In genomic region chr11:116721983-116722382, GRCh38 we compare ENCODE assay signal across 18 cellular contexts. TPM values are rescaled to one million over a fixed set of nuclear protein-coding genes. Genes with fewer than 3 reads are reported as not detected.
DNase-seq lines count a peak whose midpoint lies in the region; ATAC-seq and TF ChIP-seq lines count a peak whose summit lies in the region.
"Had no signal": no experiment of that assay in that cellular context is flagged by ENCODE, and none has a peak within 500 bp of the region (broad histone marks: within the 10 kb centered on the region; RNA-seq: fewer than 3 reads in every experiment).

No MANE protein-coding gene starts in this region.

- H3K4me3 Mint-ChIP-seq in stimulated activated naive CD8-positive, alpha-beta T cell treated with anti-CD3 and anti-CD28 coated beads, Interleukin-15, amount 100 ng/mL, for 72 hours = no peak overlapping the region
- H3K4me3 Mint-ChIP-seq: B cell, CD14-positive monocyte, IgD-negative memory B cell had no signal

- H3K9me3 Mint-ChIP-seq in stimulated activated naive CD8-positive, alpha-beta T cell treated with anti-CD3 and anti-CD28 coated beads, Interleukin-15, amount 100 ng/mL, for 72 hours = no peaks in the 10 kb centered on the region

- peak overlapping the region in 24 of 59 donors; percentile 2 to 71 (median 40) for H3K27ac ChIP-seq in dorsolateral prefrontal cortex
- H3K27ac ChIP-seq: SJSA1 had no signal

- H3K27ac Mint-ChIP-seq in stimulated activated naive CD8-positive, alpha-beta T cell treated with anti-CD3 and anti-CD28 coated beads, Interleukin-15, amount 100 ng/mL, for 72 hours = peak overlapping the region in 1 of 2 donors; percentile 93
- H3K27ac Mint-ChIP-seq: B cell, CD14-positive monocyte, IgD-negative memory B cell had no signal

- TF ChIP-seq CTCF in dorsolateral prefrontal cortex (IDR thresholded peaks at IDR 0.05 in 54 of 56, conservative IDR thresholded peaks at IDR 0.05 in 2 of 56; ENCODE audit: low read depth in 1 of 56, partially characterized antibody in 56 of 56) = no peak

- no peaks in the 10 kb centered on the region for H3K4me1 Mint-ChIP-seq in stimulated activated naive CD8-positive, alpha-beta T cell treated with anti-CD3 and anti-CD28 coated beads, Interleukin-15, amount 100 ng/mL, for 72 hours
- H3K4me1 Mint-ChIP-seq: B cell, CD14-positive monocyte, IgD-negative memory B cell had no signal

- DNase-seq in NCI-H69 (lab: John Stamatoyannopoulos, UW) (peak; percentile 58), dorsolateral prefrontal cortex (peak in 6 of 10 donors; percentile 39 to 76 (median 56)), midbrain (lab: John Stamatoyannopoulos, UW) (peak; percentile 5), superior temporal gyrus (ENCODE audit: extremely low spot score) (peak; percentile 46), LoVo (ENCODE audit: low spot score) (no peak)
- DNase-seq in stimulated activated naive CD8-positive, alpha-beta T cell treated with anti-CD3 and anti-CD28 coated beads, Interleukin-15, amount 100 ng/mL, for 72 hours = no peak
- DNase-seq: NCI-H1694, NCI-H2081, NCI-H2171, NCI-H345, NCI-H524 treated with DMSO at 0.1 percent for 48 hours had no signal

- intact Hi-C loops in dorsolateral prefrontal cortex (cut with DNase I) = no loop called here

- H3K27me3 ChIP-seq in dorsolateral prefrontal cortex = no peaks in the 10 kb centered on the region
- H3K27me3 ChIP-seq: SJSA1 had no signal

- H3K4me3 ChIP-seq in dorsolateral prefrontal cortex = no peak overlapping the region
- H3K4me3 ChIP-seq: SJSA1 had no signal

- no peak for ATAC-seq in GM21423 (IDR thresholded peaks at IDR 0.05; ENCODE audit: unreplicated experiment)
- no peak for ATAC-seq in stimulated activated naive CD8-positive, alpha-beta T cell treated with anti-CD3 and anti-CD28 coated beads, Interleukin-15, amount 100 ng/mL, for 72 hours
- ATAC-seq: HCT116, Right ventricle myocardium inferior had no signal

- peaks cover 16% of the 10 kb centered on the region for H3K27me3 Mint-ChIP-seq in stimulated activated naive CD8-positive, alpha-beta T cell treated with anti-CD3 and anti-CD28 coated beads, Interleukin-15, amount 100 ng/mL, for 72 hours

RNA-seq across cellular contexts. Expression of gene BUD13, which starts 50.8 kb away (rescaled TPM):
- total RNA-seq in dorsolateral prefrontal cortex = 10 to 100 TPM in 113 of 120 experiments, 1 to 10 TPM in 7; 7.8 to 19.6 (median 12.4) TPM

Comparison
In these comparisons a context has a peak if more than half of its experiments do, and no peak if none do; other contexts are left out.
1. DNase-seq: peak in NCI-H69 (single experiment), dorsolateral prefrontal cortex (6 of 10), midbrain (single experiment) and superior temporal gyrus (single experiment); none in LoVo (single experiment) and stimulated activated naive CD8-positive, alpha-beta T cell treated with anti-CD3 and anti-CD28 coated beads, Interleukin-15, amount 100 ng/mL, for 72 hours (0 of 2).